Comparison of ENCODE assay signal across 8 cellular contexts in genomic region chr12:19288603-19289244, GRCh38.
DNase-seq lines count a peak whose midpoint lies in the region; ATAC-seq and TF ChIP-seq lines count a peak whose summit lies in the region.

No MANE protein-coding gene starts in this region.

- no peak overlapping the region for H3K4me3 Mint-ChIP-seq in endothelial cell (ENCODE audit: unreplicated experiment)

- H4K91ac ChIP-seq in neuronal stem cell (ENCODE audit: low read depth, low read length, poor library complexity) = no peak overlapping the region

- no peaks in the 10 kb centered on the region for H3K36me3 Mint-ChIP-seq in endothelial cell (ENCODE audit: low read depth, unreplicated experiment)

- no peak overlapping the region for H3K27ac ChIP-seq in neuronal stem cell (replicated peaks; ENCODE audit: low read length)

- no peaks in the 10 kb centered on the region for H3K79me1 ChIP-seq in neuronal stem cell (ENCODE audit: low read depth, low read length)

- no peaks in the 10 kb centered on the region for H3K9me3 ChIP-seq in neuronal stem cell (replicated peaks in 1 of 2; ENCODE audit: control insufficient read depth in 2 of 2, insufficient read depth in 1 of 2, low read depth in 1 of 2, low read length in 2 of 2)

- no peaks in the 10 kb centered on the region for H3K27me3 ChIP-seq in neuronal stem cell (ENCODE audit: control insufficient read depth in 3 of 3, insufficient read depth in 3 of 3, low read depth in 1 of 3, low read length in 3 of 3)

- no peak overlapping the region for H3K4me3 ChIP-seq in neuronal stem cell (ENCODE audit: low read length in 2 of 2)

- H3K4ac ChIP-seq in neuronal stem cell (ENCODE audit: low read length) = no peak overlapping the region

- H4K8ac ChIP-seq in neuronal stem cell (ENCODE audit: low read depth, low read length) = no peak overlapping the region

- no peak overlapping the region for H2BK5ac ChIP-seq in neuronal stem cell (ENCODE audit: low read length)

- ATAC-seq in HG03175 (IDR thresholded peaks at IDR 0.05; ENCODE audit: unreplicated experiment) (peak; percentile 55), GM21825 (IDR thresholded peaks at IDR 0.05; ENCODE audit: unreplicated experiment) (no peak)

- H3K18ac ChIP-seq in neuronal stem cell (ENCODE audit: low read length) = no peak overlapping the region

- no peak overlapping the region for H2BK120ac ChIP-seq in neuronal stem cell (ENCODE audit: low read depth, low read length)

- H2BK12ac ChIP-seq in neuronal stem cell (ENCODE audit: low read length) = no peak overlapping the region

- no peak overlapping the region for H3K14ac ChIP-seq in neuronal stem cell (ENCODE audit: low read length)

- no CpG with 5 or more reads among the region's 2 CpGs for WGBS in neuronal stem cell (ENCODE audit: extremely low coverage in 2 of 2, insufficient read length in 2 of 2, insufficient replicate concordance in 1 of 2), 2 donors

- peak; percentile 71 for TF ChIP-seq CTCF in endothelial cell (IDR thresholded peaks at IDR 0.05; ENCODE audit: unreplicated experiment)

- no peak overlapping the region for H2BK15ac ChIP-seq in neuronal stem cell (ENCODE audit: low read length)

- H3K27ac Mint-ChIP-seq in endothelial cell (ENCODE audit: unreplicated experiment) = no peak overlapping the region

- no peaks in the 10 kb centered on the region for H3K9me3 Mint-ChIP-seq in endothelial cell (ENCODE audit: unreplicated experiment)

- peaks cover 3 to 56% of the 10 kb centered on the region in 2 donors for H3K36me3 ChIP-seq in neuronal stem cell (replicated peaks in 1 of 2; ENCODE audit: control insufficient read depth in 2 of 2, insufficient read depth in 2 of 2, low read length in 2 of 2)

- H3K4me2 ChIP-seq in neuronal stem cell (ENCODE audit: insufficient read depth, low read length, poor library complexity, severe bottlenecking) = no peak overlapping the region

- H3K4me1 ChIP-seq in neuronal stem cell (ENCODE audit: control insufficient read depth in 2 of 2, insufficient read depth in 1 of 2, low read depth in 1 of 2, low read length in 2 of 2) = no peaks in the 10 kb centered on the region

- no peak overlapping the region for H2AFZ ChIP-seq in neuronal stem cell (ENCODE audit: low read length)

- no peak overlapping the region for H3K23ac ChIP-seq in neuronal stem cell (ENCODE audit: low read depth, low read length, poor library complexity)

- no peaks in the 10 kb centered on the region for H3K4me1 Mint-ChIP-seq in endothelial cell (ENCODE audit: unreplicated experiment)

- H2AK5ac ChIP-seq in neuronal stem cell (ENCODE audit: low read depth, low read length) = no peak overlapping the region

- DNase-seq in EH (ENCODE audit: low read depth) = peak; percentile 61
- DNase-seq in NCI-H82 (lab: John Stamatoyannopoulos, UW) = peak; percentile 63
- no peak for DNase-seq in endothelial cell (ENCODE audit: low spot score)
- DNase-seq in neuronal stem cell (ENCODE audit: low spot score) = peak; percentile 6
- no peak for DNase-seq in activated naive CD4-positive, alpha-beta T cell (lab: John Stamatoyannopoulos, UW)
- no peak for DNase-seq in activated CD8-positive, alpha-beta memory T cell treated with anti-CD3 and anti-CD28 coated beads, Interleukin-2, amount 50 U/mL, for 48 hours

- H3K9ac ChIP-seq in neuronal stem cell (ENCODE audit: low read depth, low read length, poor library complexity) = no peak overlapping the region

- no peaks in the 10 kb centered on the region for H3K27me3 Mint-ChIP-seq in endothelial cell (ENCODE audit: unreplicated experiment)

Comparison
In these comparisons a context has a peak if more than half of its experiments do, and no peak if none do; other contexts are left out.
1. DNase-seq: peak in EH (single experiment), NCI-H82 (single experiment) and neuronal stem cell (single experiment); none in endothelial cell (single experiment), activated naive CD4-positive, alpha-beta T cell (0 of 4) and activated CD8-positive, alpha-beta memory T cell treated with anti-CD3 and anti-CD28 coated beads, Interleukin-2, amount 50 U/mL, for 48 hours (single experiment).